ENCODE assay signal across 8 cellular contexts in genomic region chr6:170305772-170306323, GRCh38. TPM values are rescaled to one million over a fixed set of nuclear protein-coding genes. Genes with fewer than 3 reads are reported as not detected.
DNase-seq lines count a peak whose midpoint lies in the region; ATAC-seq and TF ChIP-seq lines count a peak whose summit lies in the region.

No MANE protein-coding gene starts in this region.

- no peak for ATAC-seq in GM19351 (IDR thresholded peaks at IDR 0.05; ENCODE audit: unreplicated experiment)

- 49 to 67% methylated on average over 8 to 12 of the region's 31 CpGs for WGBS in tibial nerve, 2 donors

- peaks cover 11% of the 10 kb centered on the region for H3K9me3 Mint-ChIP-seq in HFFc6
- peaks cover 6% of the 10 kb centered on the region for H3K9me3 Mint-ChIP-seq in activated T-helper 1 cell treated with anti-CD3 and anti-CD28 coated beads, Interleukin-12 subunit alpha, Interleukin-12 subunit beta, Interleukin-2, Interleukin-4 antibody, amounts not matched to agents 30 ng/mL and 10 ng/mL and 1 ng/mL, durations not matched to agents 14 hours and 24 hours and 36 hours

- POLR2A ChIA-PET in AG04450 (lab: Yijun Ruan, JAX): no interaction called here

- H3K4me3 Mint-ChIP-seq in HFFc6: peak overlapping the region; percentile 93
- H3K4me3 Mint-ChIP-seq in activated T-helper 1 cell treated with anti-CD3 and anti-CD28 coated beads, Interleukin-12 subunit alpha, Interleukin-12 subunit beta, Interleukin-2, Interleukin-4 antibody, amounts not matched to agents 30 ng/mL and 10 ng/mL and 1 ng/mL, durations not matched to agents 14 hours and 24 hours and 36 hours: peak overlapping the region; percentile 57

- H3K27ac ChIP-seq in AG04450 (ENCODE audit: low read depth, low read length) (no peak overlapping the region), layer of hippocampus (ENCODE audit: low read depth, low read length) (peak overlapping the region; percentile 44), tibial nerve (peak overlapping the region in 3 of 4 donors; percentile 56 to 92 (median 89))

- DNase-seq in AG04450 (ENCODE audit: low read depth, low spot score): no peak
- DNase-seq in HFFc6: no peak
- no peak for DNase-seq in activated T-helper 1 cell treated with anti-CD3 and anti-CD28 coated beads, Interleukin-12 subunit alpha, Interleukin-12 subunit beta, Interleukin-2, Interleukin-4 antibody, amounts not matched to agents 30 ng/mL and 10 ng/mL and 1 ng/mL, durations not matched to agents 14 hours and 24 hours and 36 hours (ENCODE audit: low spot score)
- DNase-seq in tibial nerve (ENCODE audit: low spot score in 2 of 2): no peak
- DNase-seq in globus pallidus (ENCODE audit: low spot score): no peak
- no peak for DNase-seq in HUDEP-2 (lab: John Stamatoyannopoulos, UW; ENCODE audit: unreplicated experiment in 76 of 76)

- CTCF ChIA-PET in AG04450 (lab: Charles Lee): interaction anchor here (0.6 kb wide), 1 partner anchor 235 kb away, joined by 7 read pairs; no protein-coding TSS in a partner anchor

- intact Hi-C loops in activated T-helper 1 cell treated with anti-CD3 and anti-CD28 coated beads, Interleukin-12 subunit alpha, Interleukin-12 subunit beta, Interleukin-2, Interleukin-4 antibody, amounts not matched to agents 30 ng/mL and 10 ng/mL and 1 ng/mL, durations not matched to agents 14 hours and 24 hours and 36 hours (cut with micrococcal nuclease): loop anchor here (1.0 to 10.0 kb wide), 13 partner anchors 13 to 751 kb away; partner anchors contain the start of genes C6orf120, PDCD2, TBP and WDR27

- TF ChIP-seq CTCF in AG04450 (IDR thresholded peaks at IDR 0.05; ENCODE audit: low read depth, low read length) (no peak), HFFc6 (IDR thresholded peaks at IDR 0.05) (no peak), tibial nerve (IDR thresholded peaks at IDR 0.05) (no peak)

- peak overlapping the region; percentile 51 for H3K27ac Mint-ChIP-seq in HFFc6
- H3K27ac Mint-ChIP-seq in activated T-helper 1 cell treated with anti-CD3 and anti-CD28 coated beads, Interleukin-12 subunit alpha, Interleukin-12 subunit beta, Interleukin-2, Interleukin-4 antibody, amounts not matched to agents 30 ng/mL and 10 ng/mL and 1 ng/mL, durations not matched to agents 14 hours and 24 hours and 36 hours: no peak overlapping the region

- peaks cover 0 to 44% (median 19%) of the 10 kb centered on the region in 4 donors for H3K4me1 ChIP-seq in tibial nerve

- H3K9me3 ChIP-seq in AG04450 (ENCODE audit: control insufficient read depth, insufficient read depth, low read length) (peaks cover 7% of the 10 kb centered on the region), tibial nerve (no peaks in the 10 kb centered on the region)

- TF ChIP-seq POLR2A in tibial nerve (IDR thresholded peaks at IDR 0.05): no peak

- H3K4me3 ChIP-seq in AG04450 (ENCODE audit: low read depth, low read length) (peak overlapping the region; percentile 100), tibial nerve (peak overlapping the region; percentile 63 to 86 (median 70))

- peaks cover 19% of the 10 kb centered on the region for H3K36me3 Mint-ChIP-seq in HFFc6 (ENCODE audit: low read depth)
- H3K36me3 Mint-ChIP-seq in activated T-helper 1 cell treated with anti-CD3 and anti-CD28 coated beads, Interleukin-12 subunit alpha, Interleukin-12 subunit beta, Interleukin-2, Interleukin-4 antibody, amounts not matched to agents 30 ng/mL and 10 ng/mL and 1 ng/mL, durations not matched to agents 14 hours and 24 hours and 36 hours (ENCODE audit: low read depth): peaks cover 16% of the 10 kb centered on the region

- H3K36me3 ChIP-seq in tibial nerve: peaks cover 0 to 3% (median 0%) of the 10 kb centered on the region in 3 donors

- H3K4me1 Mint-ChIP-seq in HFFc6 (ENCODE audit: low read depth): peaks cover 37% of the 10 kb centered on the region
- peaks cover 26% of the 10 kb centered on the region for H3K4me1 Mint-ChIP-seq in activated T-helper 1 cell treated with anti-CD3 and anti-CD28 coated beads, Interleukin-12 subunit alpha, Interleukin-12 subunit beta, Interleukin-2, Interleukin-4 antibody, amounts not matched to agents 30 ng/mL and 10 ng/mL and 1 ng/mL, durations not matched to agents 14 hours and 24 hours and 36 hours (ENCODE audit: low read depth)

- peaks cover 3% of the 10 kb centered on the region; the same call in 1 of the 2 replicates for H3K27me3 Mint-ChIP-seq in HFFc6 (ENCODE audit: insufficient read depth)
- H3K27me3 Mint-ChIP-seq in activated T-helper 1 cell treated with anti-CD3 and anti-CD28 coated beads, Interleukin-12 subunit alpha, Interleukin-12 subunit beta, Interleukin-2, Interleukin-4 antibody, amounts not matched to agents 30 ng/mL and 10 ng/mL and 1 ng/mL, durations not matched to agents 14 hours and 24 hours and 36 hours (ENCODE audit: insufficient read depth): peaks cover 36% of the 10 kb centered on the region

- H3K27me3 ChIP-seq in AG04450 (ENCODE audit: control insufficient read depth, insufficient read depth, low read length): peaks cover 5% of the 10 kb centered on the region
- no peaks in the 10 kb centered on the region for H3K27me3 ChIP-seq in layer of hippocampus (ENCODE audit: control insufficient read depth, insufficient read depth, low read length)
- H3K27me3 ChIP-seq in tibial nerve: no peaks in the 10 kb centered on the region

- no peak for TF ChIP-seq EP300 in tibial nerve (IDR thresholded peaks at IDR 0.05)

RNA-seq across cellular contexts. Expression of gene FAM120B, which starts 0.7 kb away (rescaled TPM):
- 13.9 and 19.6 TPM in 2 replicates for polyA plus RNA-seq in AG04450 (2011; rRNA removed)
- 30.2 and 32.8 TPM in 2 replicates for polyA minus RNA-seq in AG04450 (2011; rRNA and poly(A)+ RNA removed)
- 10 to 100 TPM; 33.3 to 36.6 (median 35.4) TPM for total RNA-seq in HFFc6 (2021; fragmentation: NEBNext Ultra II Directional; extraction: Animal tissue kit (Norgen Biotek cat#: 25700))
- 18.4 TPM in 2 replicates for total RNA-seq in activated T-helper 1 cell treated with anti-CD3 and anti-CD28 coated beads, Interleukin-12 subunit alpha, Interleukin-12 subunit beta, Interleukin-2, Interleukin-4 antibody, amounts not matched to agents 30 ng/mL and 10 ng/mL and 1 ng/mL, durations not matched to agents 14 hours and 24 hours and 36 hours
- total RNA-seq in tibial nerve: 10 to 100 TPM; 26.0 to 35.4 (median 32.1) TPM

RNA-seq across cellular contexts. Expression of gene DLL1, which starts 15.0 kb away (rescaled TPM):
- polyA plus RNA-seq in AG04450 (2011; rRNA removed): 0.06 and 0.07 TPM in 2 replicates
- not detected in 2 replicates for polyA minus RNA-seq in AG04450 (2011; rRNA and poly(A)+ RNA removed)
- under 1 TPM; 0.26 to 0.83 (median 0.36) TPM for total RNA-seq in HFFc6 (2021; fragmentation: NEBNext Ultra II Directional; extraction: Animal tissue kit (Norgen Biotek cat#: 25700))
- not detected in 2 replicates for total RNA-seq in activated T-helper 1 cell treated with anti-CD3 and anti-CD28 coated beads, Interleukin-12 subunit alpha, Interleukin-12 subunit beta, Interleukin-2, Interleukin-4 antibody, amounts not matched to agents 30 ng/mL and 10 ng/mL and 1 ng/mL, durations not matched to agents 14 hours and 24 hours and 36 hours
- total RNA-seq in tibial nerve: 1 to 10 TPM; 3.3 to 7.9 (median 6.6) TPM
